9 cellular contexts compared by ENCODE assay signal in the genomic region with DNA sequence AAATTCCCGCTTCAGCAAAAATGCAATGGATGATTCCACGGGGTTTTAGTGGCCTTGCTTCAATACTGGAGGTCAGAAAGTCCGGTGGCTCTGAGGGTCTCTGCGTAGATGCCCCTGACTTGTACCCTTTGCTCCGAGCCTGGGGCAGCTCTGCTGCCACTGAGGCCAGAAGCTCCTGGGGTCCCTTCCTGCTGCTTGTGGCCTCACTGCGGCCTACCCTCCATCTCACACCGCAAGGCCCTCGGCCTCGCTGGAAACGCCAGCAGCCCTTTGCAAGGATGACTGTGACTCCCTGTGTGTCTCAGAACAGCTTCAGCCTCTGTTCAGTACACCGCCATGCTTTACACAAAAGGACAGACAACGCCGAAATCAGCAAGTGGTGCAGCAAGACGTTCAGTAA.
"Had no signal": no experiment of that assay in that cellular context is flagged by ENCODE, and none has a peak within 500 bp of the region (broad histone marks: within the 10 kb centered on the region; RNA-seq: fewer than 3 reads in every experiment).

No MANE protein-coding gene starts in this region.

- H3K4me3 Mint-ChIP-seq: IgD-negative memory B cell had no signal

- H3K4me2 ChIP-seq: KMS-11 had no signal

- ATAC-seq: HepG2, K562 had no signal

- DNase-seq: IMR-90, KBM-7, KG1 had no signal

- H3K4me1 Mint-ChIP-seq: IgD-negative memory B cell had no signal

- FAIRE-seq: HepG2, HTR-8/SVneo, K562 had no signal

- H3K4me3 ChIP-seq: K562 had no signal

- H3K9ac ChIP-seq: KMS-11 had no signal

- H3K27ac Mint-ChIP-seq: IgD-negative memory B cell had no signal

- H3K36me3 Mint-ChIP-seq: IgD-negative memory B cell had no signal

- H3K27ac ChIP-seq: HL-60, KMS-11 had no signal
